In the genomic region with DNA sequence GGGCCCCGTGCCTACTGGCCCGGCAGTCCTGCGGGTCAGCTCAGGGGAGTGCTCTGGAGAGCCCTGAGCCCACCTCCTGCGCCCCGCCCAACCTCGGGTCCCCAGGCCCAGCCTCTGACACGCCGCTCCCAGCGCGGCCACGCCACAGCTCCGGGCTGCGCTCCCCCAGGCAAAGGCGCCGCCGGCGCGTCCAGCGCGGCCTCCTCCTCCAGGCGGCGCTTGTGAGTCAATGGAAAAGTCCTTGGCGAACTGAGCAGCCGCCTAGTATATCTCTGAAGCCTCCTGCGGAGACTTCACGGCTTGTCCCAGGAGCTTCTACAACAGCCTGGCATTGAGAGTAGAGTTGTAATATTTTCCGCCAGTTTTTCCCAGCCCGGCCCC, we compare ENCODE assay signal across 8 cellular contexts. TPM values are rescaled to one million over a fixed set of nuclear protein-coding genes. Genes with fewer than 3 reads are reported as not detected.
DNase-seq lines count a peak whose midpoint lies in the region; ATAC-seq, FAIRE-seq and TF ChIP-seq lines count a peak whose summit lies in the region.

No MANE protein-coding gene starts in this region.

- peaks cover 42% of the 10 kb centered on the region for H3K27me3 Mint-ChIP-seq in osteocyte (ENCODE audit: unreplicated experiment)

- ATAC-seq in HG02678 (IDR thresholded peaks at IDR 0.05; ENCODE audit: unreplicated experiment) (peak; percentile 62), RWPE2 (ENCODE audit: low read depth) (peak; percentile 82), HG03571 (IDR thresholded peaks at IDR 0.05; ENCODE audit: unreplicated experiment) (no peak)

- intact Hi-C loops in head of caudate nucleus (cut with DNase I), result no loop called here

- H3K9me3 Mint-ChIP-seq in osteocyte (ENCODE audit: unreplicated experiment), result no peaks in the 10 kb centered on the region

- no peak for FAIRE-seq in D721Med (lab: Jason Lieb, UNC)

- H3K27me3 ChIP-seq in RWPE2 (ENCODE audit: insufficient read depth, poor library complexity, severe bottlenecking), result peaks cover 58% of the 10 kb centered on the region

- no peaks in the 10 kb centered on the region for H3K36me3 Mint-ChIP-seq in osteocyte (ENCODE audit: unreplicated experiment)

- no peak overlapping the region for H3K27ac ChIP-seq in RWPE2 (ENCODE audit: poor library complexity, severe bottlenecking)

- H3K4me3 Mint-ChIP-seq in osteocyte (ENCODE audit: unreplicated experiment), result peak overlapping the region; percentile 79

- H3K27ac Mint-ChIP-seq in osteocyte (ENCODE audit: unreplicated experiment), result no peak overlapping the region

- TF ChIP-seq CTCF in D721Med (IDR thresholded peaks at IDR 0.05; ENCODE audit: insufficient read depth, missing control alignments) (peak; percentile 80), RWPE2 (IDR thresholded peaks at IDR 0.05; ENCODE audit: poor library complexity, severe bottlenecking) (peak; percentile 84), osteocyte (IDR thresholded peaks at IDR 0.05) (peak; percentile 82)

- DNase-seq in D721Med (ENCODE audit: insufficient read length, low spot score), result peak; percentile 50
- no peak for DNase-seq in RWPE2 (ENCODE audit: low spot score)
- peak; percentile 79 for DNase-seq in activated naive CD4-positive, alpha-beta T cell treated with anti-CD3 and anti-CD28 coated beads, Interleukin-2, amount 50 U/mL, for 16 hours
- peak; percentile 17 to 86 (median 70) for DNase-seq in head of caudate nucleus
- peak; percentile 90 for DNase-seq in osteocyte (ENCODE audit: extremely low spot score, unreplicated experiment)
- DNase-seq in superior temporal gyrus (ENCODE audit: extremely low spot score), result peak; percentile 70

- peaks cover 9% of the 10 kb centered on the region for H3K4me1 Mint-ChIP-seq in osteocyte (ENCODE audit: unreplicated experiment)

- H3K36me3 ChIP-seq in RWPE2 (ENCODE audit: low read depth), result no peaks in the 10 kb centered on the region

- H3K4me1 ChIP-seq in RWPE2 (ENCODE audit: insufficient read depth, poor library complexity, severe bottlenecking), result no peaks in the 10 kb centered on the region

- H3K9me3 ChIP-seq in RWPE2 (ENCODE audit: severe bottlenecking), result no peaks in the 10 kb centered on the region

- peak overlapping the region; percentile 30 for H3K4me3 ChIP-seq in RWPE2 (ENCODE audit: severe bottlenecking)

RNA-seq across cellular contexts. Expression of gene BMS1, which starts 29.5 kb away (rescaled TPM):
- total RNA-seq in osteocyte, result 16.2 and 16.4 TPM in 2 replicates
